ENCODE assay signal across 14 cellular contexts in the genomic region with DNA sequence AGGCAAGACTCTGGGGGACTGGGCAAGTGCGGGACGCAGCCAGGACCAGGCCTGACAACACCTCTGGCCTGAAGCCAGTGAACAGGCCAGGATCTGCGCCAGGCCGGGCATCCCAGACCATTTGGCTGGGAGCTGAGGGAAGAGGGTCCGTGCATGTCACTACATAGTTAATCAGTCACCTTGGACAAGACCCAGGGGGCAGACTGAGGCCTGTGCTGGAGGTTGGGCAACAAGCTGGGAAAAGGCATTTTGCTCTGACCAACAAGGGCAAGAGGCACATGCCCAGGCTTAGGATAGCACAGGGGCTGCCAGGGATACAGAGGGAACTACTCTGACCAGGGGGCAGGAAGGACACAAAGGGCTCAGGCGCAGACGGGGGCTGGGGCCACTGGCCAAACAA. TPM values are rescaled to one million over a fixed set of nuclear protein-coding genes. Genes with fewer than 3 reads are reported as not detected.
"Had no signal": no experiment of that assay in that cellular context is flagged by ENCODE, and none has a peak within 500 bp of the region (broad histone marks: within the 10 kb centered on the region; RNA-seq: fewer than 3 reads in every experiment).

No MANE protein-coding gene starts in this region.

- H3K4me1 ChIP-seq: neural progenitor cell, suprapubic skin had no signal

- H3K4me1 Mint-ChIP-seq: activated B cell treated with CpG ODN at 0.5 μM for 24 hours; activated CD4-positive, alpha-beta memory T cell treated with anti-CD3 and anti-CD28 coated beads, Interleukin-2, amount 10 ng/mL, durations not matched to agents 7 days and 5 days; neural progenitor cell; T-cell had no signal

- H3K9me3 ChIP-seq: suprapubic skin had no signal

- DNase-seq: activated B cell treated with CpG ODN at 0.5 μM for 24 hours; activated CD4-positive, alpha-beta memory T cell treated with anti-CD3 and anti-CD28 coated beads, Interleukin-2, amount 10 ng/mL, durations not matched to agents 7 days and 5 days; activated CD4-positive, alpha-beta T cell treated with anti-CD3 and anti-CD28 coated beads for 48 hours; activated effector memory CD4-positive, alpha-beta T cell treated with Interleukin-2 at 50 U/mL for 16 hours; activated naive CD4-positive, alpha-beta T cell treated with anti-CD3 and anti-CD28 coated beads, Interleukin-2, amount 50 U/mL, for 16 hours; activated T-cell treated with anti-CD3 and anti-CD28 coated beads, Interleukin-2, amount 50 U/mL, for 4 hours; effector memory CD4-positive, alpha-beta T cell; T-cell had no signal

- H3K9me3 Mint-ChIP-seq: activated B cell treated with CpG ODN at 0.5 μM for 24 hours; activated CD4-positive, alpha-beta memory T cell treated with anti-CD3 and anti-CD28 coated beads, Interleukin-2, amount 10 ng/mL, durations not matched to agents 7 days and 5 days; activated T-cell treated with anti-CD3 and anti-CD28 coated beads, Interleukin-2, amount 50 U/mL, for 4 hours; neural progenitor cell; stimulated activated naive CD8-positive, alpha-beta T cell treated with anti-CD3 and anti-CD28 coated beads, Interleukin-15, Interleukin-2, amounts not matched to agents 100 ng/mL and 50 ng/mL, for 24 hours; T-cell; type B pancreatic cell had no signal

- H3K27ac ChIP-seq: hepatocyte, neural progenitor cell, suprapubic skin had no signal

- H3K27ac Mint-ChIP-seq: activated B cell treated with CpG ODN at 0.5 μM for 24 hours; activated CD4-positive, alpha-beta memory T cell treated with anti-CD3 and anti-CD28 coated beads, Interleukin-2, amount 10 ng/mL, durations not matched to agents 7 days and 5 days; neural progenitor cell; stimulated activated naive CD8-positive, alpha-beta T cell treated with anti-CD3 and anti-CD28 coated beads, Interleukin-15, Interleukin-2, amounts not matched to agents 100 ng/mL and 50 ng/mL, for 24 hours; T-cell; type B pancreatic cell had no signal

- H3K4me3 Mint-ChIP-seq: activated B cell treated with CpG ODN at 0.5 μM for 24 hours; activated CD4-positive, alpha-beta memory T cell treated with anti-CD3 and anti-CD28 coated beads, Interleukin-2, amount 10 ng/mL, durations not matched to agents 7 days and 5 days; activated T-cell treated with anti-CD3 and anti-CD28 coated beads, Interleukin-2, amount 50 U/mL, for 4 hours; neural progenitor cell; stimulated activated naive CD8-positive, alpha-beta T cell treated with anti-CD3 and anti-CD28 coated beads, Interleukin-15, Interleukin-2, amounts not matched to agents 100 ng/mL and 50 ng/mL, for 24 hours; T-cell; type B pancreatic cell had no signal

- H3K36me3 ChIP-seq: neural progenitor cell had no signal

- H3K4me3 ChIP-seq: hepatocyte, neural progenitor cell, suprapubic skin had no signal

- ATAC-seq: activated T-cell treated with anti-CD3 and anti-CD28 coated beads, Interleukin-2, amount 50 U/mL, for 4 hours; SK-N-SH treated with all-trans-retinoic acid at 6 μM for 48 hours; T-cell had no signal

- H3K27me3 ChIP-seq: hepatocyte, neural progenitor cell, suprapubic skin had no signal

- H3K27me3 Mint-ChIP-seq: activated B cell treated with CpG ODN at 0.5 μM for 24 hours; activated CD4-positive, alpha-beta memory T cell treated with anti-CD3 and anti-CD28 coated beads, Interleukin-2, amount 10 ng/mL, durations not matched to agents 7 days and 5 days; stimulated activated naive CD8-positive, alpha-beta T cell treated with anti-CD3 and anti-CD28 coated beads, Interleukin-15, Interleukin-2, amounts not matched to agents 100 ng/mL and 50 ng/mL, for 24 hours; T-cell; type B pancreatic cell had no signal

RNA-seq across cellular contexts. Expression of gene CHADL, which starts 7.0 kb away (rescaled TPM):
- total RNA-seq: activated B cell treated with CpG ODN at 0.5 μM for 24 hours had no signal
